8 cellular contexts compared by ENCODE assay signal in the genomic region with DNA sequence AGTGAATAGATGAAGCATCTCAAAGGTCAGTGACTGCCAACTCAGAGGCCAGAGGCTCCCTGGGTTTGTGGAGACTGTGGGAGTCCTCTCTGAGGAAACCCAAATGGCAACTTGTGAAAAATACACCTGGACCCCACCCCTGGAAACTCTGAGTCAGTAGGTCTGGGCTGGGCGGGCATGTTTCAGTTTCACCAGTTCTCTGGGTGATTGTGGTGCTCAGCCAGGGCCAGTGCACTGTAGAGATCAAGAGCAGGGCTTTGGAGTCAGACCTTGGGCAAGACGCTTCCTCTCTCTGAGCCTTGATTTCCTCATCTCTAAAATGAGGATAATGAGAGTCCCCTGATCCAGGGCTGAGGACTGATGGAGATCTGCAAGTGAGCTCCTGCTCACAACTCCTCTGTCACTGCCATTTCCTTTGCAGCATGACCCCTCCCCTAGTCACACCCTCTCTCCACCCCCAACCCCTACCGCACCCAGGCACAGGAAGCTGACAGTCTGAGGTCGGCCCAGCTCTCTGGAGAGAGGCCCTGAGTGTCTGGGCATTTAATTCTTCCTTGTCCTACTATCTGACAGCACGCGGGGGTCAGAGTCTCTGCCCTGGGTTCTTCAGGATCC. TPM values are rescaled to one million over a fixed set of nuclear protein-coding genes. Genes with fewer than 3 reads are reported as not detected.
DNase-seq lines count a peak whose midpoint lies in the region; ATAC-seq lines count a peak whose summit lies in the region.

No MANE protein-coding gene starts in this region.

- ATAC-seq in GM18517 (IDR thresholded peaks at IDR 0.05; ENCODE audit: unreplicated experiment): peak; percentile 73
- peak; percentile 84 for ATAC-seq in HG02798 (IDR thresholded peaks at IDR 0.05; ENCODE audit: poor library complexity, unreplicated experiment)
- ATAC-seq in Right ventricle myocardium superior (ENCODE audit: poor library complexity): peak; percentile 54

- peak; percentile 81 to 91 for DNase-seq in NOMO-1 (lab: John Stamatoyannopoulos, UW; ENCODE audit: unreplicated experiment in 2 of 2)
- peak; percentile 75 for DNase-seq in activated T-cell treated with anti-CD3 and anti-CD28 coated beads for 1 hour (ENCODE audit: low read depth)
- peak; percentile 62 for DNase-seq in Right ventricle myocardium superior
- DNase-seq in stimulated activated CD4-positive, alpha-beta T cell treated with anti-CD3 and anti-CD28 coated beads, Interleukin-12 subunit alpha, Interleukin-12 subunit beta, amount 100 ng/mL, for 4 hours: peak; percentile 73
- DNase-seq in NCI-H446 treated with DMSO at 0.1 percent for 48 hours (lab: John Stamatoyannopoulos, UW): no peak
- no peak for DNase-seq in NCI-H2107 (lab: John Stamatoyannopoulos, UW)

- intact Hi-C loops in Right ventricle myocardium superior (cut with DNase I): no loop called here

RNA-seq across cellular contexts. Expression of gene DEF6, which starts 5.1 kb away (rescaled TPM):
- 0.97 TPM for total RNA-seq in Right ventricle myocardium superior

RNA-seq across cellular contexts. Expression of gene PPARD, which starts 39.6 kb away (rescaled TPM):
- total RNA-seq in Right ventricle myocardium superior: 12.8 TPM

RNA-seq across cellular contexts. Expression of gene ZNF76, which starts 43.2 kb away (rescaled TPM):
- total RNA-seq in Right ventricle myocardium superior: 35.3 TPM

Comparison
In these comparisons a context has a peak if more than half of its experiments do, and no peak if none do; other contexts are left out.
1. DNase-seq: peak in NOMO-1 (2 of 2), activated T-cell treated with anti-CD3 and anti-CD28 coated beads for 1 hour (single experiment), Right ventricle myocardium superior (single experiment) and stimulated activated CD4-positive, alpha-beta T cell treated with anti-CD3 and anti-CD28 coated beads, Interleukin-12 subunit alpha, Interleukin-12 subunit beta, amount 100 ng/mL, for 4 hours (single experiment); none in NCI-H446 treated with DMSO at 0.1 percent for 48 hours (single experiment) and NCI-H2107 (single experiment).
2. Peak in every context shown above with its lines, with median percentiles within 50 percentile points of each other: ATAC-seq.